In the genomic region with DNA sequence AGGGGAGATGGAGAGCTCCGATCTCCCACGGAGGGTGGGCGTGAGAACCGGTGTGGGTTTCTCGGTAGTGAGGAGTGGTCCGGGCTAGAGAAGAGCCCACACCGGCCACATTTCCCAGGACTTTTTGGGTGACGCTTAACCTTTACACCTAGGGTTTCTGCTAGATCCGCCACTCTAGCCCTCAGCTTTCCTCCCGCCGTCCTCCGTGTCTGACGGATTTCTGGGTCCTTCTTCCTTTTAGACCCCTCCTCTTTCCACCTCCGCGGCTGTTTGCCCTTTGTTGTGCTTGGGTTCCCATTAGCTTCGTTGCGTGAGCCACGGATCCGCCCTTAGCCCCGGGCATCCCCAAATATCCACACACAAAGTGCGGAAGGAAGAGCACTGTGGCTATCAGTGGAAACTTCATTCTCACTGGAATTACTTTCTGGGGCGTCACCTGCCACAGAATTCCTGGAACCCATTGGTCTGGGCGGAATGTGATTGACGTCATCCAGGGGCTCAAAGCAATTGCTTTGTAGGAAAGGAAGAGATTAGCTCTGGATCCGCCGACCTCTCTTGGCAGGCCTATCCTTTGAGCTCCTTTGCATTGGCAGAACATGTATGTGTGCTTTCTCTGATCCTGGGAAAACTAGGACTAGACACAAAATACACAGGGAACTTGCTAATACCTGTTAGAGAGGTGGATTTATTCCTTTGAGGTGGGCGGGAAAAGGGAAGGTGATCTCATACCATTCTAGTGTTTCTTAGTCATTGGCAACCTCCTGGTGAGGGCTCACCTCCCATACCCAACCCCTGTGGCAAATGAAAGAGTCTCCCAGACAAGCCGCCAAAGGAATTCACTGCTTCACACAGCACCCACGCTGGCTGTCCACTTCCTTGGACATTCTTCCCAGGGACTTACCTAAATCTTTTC, we compare ENCODE assay signal across 8 cellular contexts. TPM values are rescaled to one million over a fixed set of nuclear protein-coding genes. Genes with fewer than 3 reads are reported as not detected.
DNase-seq lines count a peak whose midpoint lies in the region; ATAC-seq, FAIRE-seq and TF ChIP-seq lines count a peak whose summit lies in the region.

No MANE protein-coding gene starts in this region.

- H3K9me3 ChIP-seq in HepG2 (ENCODE audit: low read length): no peaks in the 10 kb centered on the region

- H3K4me3 ChIP-seq in Jurkat, Clone E6-1 (ENCODE audit: low read length): peak overlapping the region; percentile 94
- H3K4me3 ChIP-seq in HepG2 (replicated peaks in 1 of 3; ENCODE audit: insufficient read depth in 1 of 3, low read depth in 2 of 3, low read length in 3 of 3): peak overlapping the region; percentile 85 to 94 (median 92)

- TF ChIP-seq CTCF in HepG2 (CRISPR knock-in tag; IDR thresholded peaks at IDR 0.05): no peak

- DNase-seq in EL: peak; percentile 95
- DNase-seq in Jurkat, Clone E6-1 (ENCODE audit: low read depth, low spot score): no peak
- peak; percentile 84 for DNase-seq in dedifferentiated amniotic fluid mesenchymal stem cell (ENCODE audit: extremely low spot score)
- DNase-seq in HepG2 (ENCODE audit: low spot score): peak; percentile 82
- peak; percentile 40 for DNase-seq in stimulated activated naive CD8-positive, alpha-beta T cell treated with anti-CD3 and anti-CD28 coated beads, Interleukin-15, Interleukin-2, amounts not matched to agents 100 U/mL and 50 U/mL, for 24 hours
- no peak for DNase-seq in GM19240 (ENCODE audit: insufficient read length, low spot score)

- H3K4me2 ChIP-seq in HepG2 (ENCODE audit: low read depth, low read length): peak overlapping the region; percentile 80

- H2AFZ ChIP-seq in HepG2 (ENCODE audit: low read length): no peak overlapping the region

- H4K20me1 ChIP-seq in HepG2 (ENCODE audit: insufficient read depth, low read length): no peaks in the 10 kb centered on the region; the same call in 1 of the 2 replicates

- TF ChIP-seq EP300 in HepG2 (IDR thresholded peaks at IDR 0.05; ENCODE audit: low read depth in 2 of 2, low read length in 2 of 2) (no peak), HepG2 (CRISPR knock-in tag; IDR thresholded peaks at IDR 0.05; ENCODE audit: borderline replicate concordance) (no peak)

- H3K79me2 ChIP-seq in HepG2 (ENCODE audit: insufficient read depth, low read length): peaks cover 55% of the 10 kb centered on the region

- POLR2A ChIA-PET in HepG2 (lab: Yijun Ruan, JAX): interaction anchor here (1.0 to 2.5 kb wide), 18 partner anchors 9 to 615 kb away, joined by 3 to 68 read pairs (median 6); a partner anchor contains a TSS

- WGBS in HepG2 (ENCODE audit: low lambda C conversion rate): 8% methylated on average over 26 of the region's 29 CpGs

- peaks cover 46% of the 10 kb centered on the region for H3K4me1 ChIP-seq in HepG2 (ENCODE audit: insufficient read depth, low read length)

- CTCF ChIA-PET in HepG2 (lab: Yijun Ruan, JAX; ENCODE audit: low intra/inter-chr PET ratio, low total read pairs): no interaction called here

- TSS peak; percentile 73 for BruUV-seq in HepG2 (replicated peaks; lab: Mats Ljungman, UMichigan)

- intact Hi-C loops in HepG2 (cut with micrococcal nuclease; ENCODE audit: unreplicated experiment): loop anchor here (1.0 kb wide), 1 partner anchor 34 kb away; a partner anchor contains a TSS

- H3K36me3 ChIP-seq in HepG2 (replicated peaks in 1 of 2; ENCODE audit: control insufficient read depth in 1 of 2, insufficient read depth in 2 of 2, low read length in 2 of 2): peaks cover 8 to 18% of the 10 kb centered on the region in 2 experiments; a peak in 4 of 5 replicates

- peak; percentile 58 for ATAC-seq in SK-N-SH treated with all-trans-retinoic acid at 6 μM for 48 hours
- ATAC-seq in HepG2: peak; percentile 36
- no peak for ATAC-seq in stimulated activated naive CD8-positive, alpha-beta T cell treated with anti-CD3 and anti-CD28 coated beads, Interleukin-15, Interleukin-2, amounts not matched to agents 100 U/mL and 50 U/mL, for 24 hours
- no peak for ATAC-seq in HG02870 (IDR thresholded peaks at IDR 0.05; ENCODE audit: unreplicated experiment)

- H3K27ac ChIP-seq in HepG2 (ENCODE audit: extremely low read length, insufficient read depth, low read length): peak overlapping the region; percentile 72

- in situ Hi-C loops in HepG2 (cut with HindIII; ENCODE audit: extremely low pct_ligation_motif_present, low pct_unique_long_range_greater_than_20kb): no loop called here

- no peak for TF ChIP-seq RAD21 in HepG2 (CRISPR knock-in tag; IDR thresholded peaks at IDR 0.05)

- H3K9ac ChIP-seq in HepG2 (ENCODE audit: insufficient read depth, low read depth, low read length): peak overlapping the region; percentile 89

- peak; percentile 37 for FAIRE-seq in HepG2 (lab: Jason Lieb, UNC)

- no peaks in the 10 kb centered on the region; a peak in 1 of 5 replicates for H3K27me3 ChIP-seq in HepG2 (ENCODE audit: control insufficient read depth in 1 of 2, insufficient read depth in 2 of 2, low read length in 2 of 2)

- TF ChIP-seq POLR2A in HepG2 (IDR thresholded peaks at IDR 0.05; ENCODE audit: insufficient read depth in 1 of 2, low read depth in 2 of 2, low read length in 2 of 2): peak in 1 of 2 experiments; percentile 45; a peak in 1 of 4 replicates

RNA-seq across cellular contexts. Expression of a gene that starts 0.7 kb away (rescaled TPM):
- 16.3 TPM for polyA plus RNA-seq in Jurkat, Clone E6-1 (2012; ENCODE audit: insufficient read depth, insufficient read length)
- 17.5 and 18.7 TPM in 2 replicates for total RNA-seq in HepG2 (2016; rRNA removed; fragmentation: Illumina TruSeq; extraction: Trizol)
- 3.0 and 3.3 TPM in 2 replicates for total RNA-seq in HepG2 (2016; cell fraction: cytosol; rRNA removed; fragmentation: Illumina TruSeq; extraction: Trizol; ENCODE audit: low read depth)
- total RNA-seq in HepG2 (2016; cell fraction: insoluble cytoplasmic fraction; rRNA removed; fragmentation: Illumina TruSeq; extraction: Trizol): 17.6 and 18.0 TPM in 2 replicates
- total RNA-seq in HepG2 (2016; cell fraction: membrane; rRNA removed; fragmentation: Illumina TruSeq; extraction: Trizol): 10.3 and 13.6 TPM in 2 replicates
- 10.7 and 12.2 TPM in 2 replicates for total RNA-seq in HepG2 (2016; cell fraction: nucleus; rRNA removed; fragmentation: Illumina TruSeq; extraction: Trizol)
- 40.6 and 42.8 TPM in 2 replicates for polyA plus RNA-seq in HepG2 (2011; rRNA removed)
- polyA plus RNA-seq in HepG2 (2011; cell fraction: cytosol; rRNA removed): 26.7 and 28.6 TPM in 2 replicates
- 42.5 and 48.1 TPM in 2 replicates for polyA plus RNA-seq in HepG2 (2011; cell fraction: nucleus; rRNA removed)
- polyA plus RNA-seq in HepG2 (2012): 16.3 and 24.4 TPM in 2 replicates
- 3.2 and 5.3 TPM in 2 replicates for polyA plus RNA-seq in HepG2 (2016; cell fraction: cytosol; fragmentation: Illumina TruSeq; extraction: Trizol; ENCODE audit: low read depth)
- 18.4 and 21.2 TPM in 2 replicates for polyA plus RNA-seq in HepG2 (2016; cell fraction: insoluble cytoplasmic fraction; fragmentation: Illumina TruSeq; extraction: Trizol; ENCODE audit: low read depth)
- 8.2 and 8.8 TPM in 2 replicates for polyA plus RNA-seq in HepG2 (2016; cell fraction: membrane; fragmentation: Illumina TruSeq; extraction: Trizol; ENCODE audit: low read depth)
- polyA plus RNA-seq in HepG2 (2016; cell fraction: nucleus; fragmentation: Illumina TruSeq; extraction: Trizol; ENCODE audit: insufficient read depth, low read depth): 17.9 and 19.3 TPM in 2 replicates
- 67.1 and 165 TPM in 2 replicates for polyA minus RNA-seq in HepG2 (2011; rRNA and poly(A)+ RNA removed; ENCODE audit: low replicate concordance)
- polyA minus RNA-seq in HepG2 (2011; cell fraction: cytosol; rRNA and poly(A)+ RNA removed): 30.3 and 32.2 TPM in 2 replicates
- polyA minus RNA-seq in HepG2 (2011; cell fraction: nucleus; rRNA and poly(A)+ RNA removed): 20.6 and 26.7 TPM in 2 replicates

RNA-seq across cellular contexts. Expression of a gene that starts 0.9 kb away (rescaled TPM):
- polyA plus RNA-seq in Jurkat, Clone E6-1 (2012; ENCODE audit: insufficient read depth, insufficient read length): 18.7 TPM
- total RNA-seq in HepG2 (2016; rRNA removed; fragmentation: Illumina TruSeq; extraction: Trizol): 23.4 and 28.0 TPM in 2 replicates
- total RNA-seq in HepG2 (2016; cell fraction: cytosol; rRNA removed; fragmentation: Illumina TruSeq; extraction: Trizol; ENCODE audit: low read depth): 49.6 and 59.0 TPM in 2 replicates
- total RNA-seq in HepG2 (2016; cell fraction: insoluble cytoplasmic fraction; rRNA removed; fragmentation: Illumina TruSeq; extraction: Trizol): 22.8 and 29.8 TPM in 2 replicates
- 51.8 and 54.0 TPM in 2 replicates for total RNA-seq in HepG2 (2016; cell fraction: membrane; rRNA removed; fragmentation: Illumina TruSeq; extraction: Trizol)
- total RNA-seq in HepG2 (2016; cell fraction: nucleus; rRNA removed; fragmentation: Illumina TruSeq; extraction: Trizol): 22.4 and 24.3 TPM in 2 replicates
- 33.9 and 37.8 TPM in 2 replicates for polyA plus RNA-seq in HepG2 (2011; rRNA removed)
- polyA plus RNA-seq in HepG2 (2011; cell fraction: cytosol; rRNA removed): 23.5 and 23.7 TPM in 2 replicates
- polyA plus RNA-seq in HepG2 (2011; cell fraction: nucleus; rRNA removed): 39.0 and 42.0 TPM in 2 replicates
- polyA plus RNA-seq in HepG2 (2012): 22.5 and 25.6 TPM in 2 replicates
- 50.1 and 61.3 TPM in 2 replicates for polyA plus RNA-seq in HepG2 (2016; cell fraction: cytosol; fragmentation: Illumina TruSeq; extraction: Trizol; ENCODE audit: low read depth)
- polyA plus RNA-seq in HepG2 (2016; cell fraction: insoluble cytoplasmic fraction; fragmentation: Illumina TruSeq; extraction: Trizol; ENCODE audit: low read depth): 21.7 and 23.6 TPM in 2 replicates
- polyA plus RNA-seq in HepG2 (2016; cell fraction: membrane; fragmentation: Illumina TruSeq; extraction: Trizol; ENCODE audit: low read depth): 44.5 and 49.9 TPM in 2 replicates
- 39.5 and 42.9 TPM in 2 replicates for polyA plus RNA-seq in HepG2 (2016; cell fraction: nucleus; fragmentation: Illumina TruSeq; extraction: Trizol; ENCODE audit: insufficient read depth, low read depth)
- polyA minus RNA-seq in HepG2 (2011; rRNA and poly(A)+ RNA removed; ENCODE audit: low replicate concordance): 13.0 and 13.9 TPM in 2 replicates
- polyA minus RNA-seq in HepG2 (2011; cell fraction: cytosol; rRNA and poly(A)+ RNA removed): 5.7 and 7.1 TPM in 2 replicates
- polyA minus RNA-seq in HepG2 (2011; cell fraction: nucleus; rRNA and poly(A)+ RNA removed): 14.9 and 18.4 TPM in 2 replicates

RNA-seq across cellular contexts. Expression of a gene that starts 17.2 kb away (rescaled TPM):
- polyA plus RNA-seq in Jurkat, Clone E6-1 (2012; ENCODE audit: insufficient read depth, insufficient read length): 109 TPM
- total RNA-seq in HepG2 (2016; rRNA removed; fragmentation: Illumina TruSeq; extraction: Trizol): 111 and 137 TPM in 2 replicates
- total RNA-seq in HepG2 (2016; cell fraction: cytosol; rRNA removed; fragmentation: Illumina TruSeq; extraction: Trizol; ENCODE audit: low read depth): 41.1 and 45.0 TPM in 2 replicates
- 112 and 128 TPM in 2 replicates for total RNA-seq in HepG2 (2016; cell fraction: insoluble cytoplasmic fraction; rRNA removed; fragmentation: Illumina TruSeq; extraction: Trizol)
- 135 and 146 TPM in 2 replicates for total RNA-seq in HepG2 (2016; cell fraction: membrane; rRNA removed; fragmentation: Illumina TruSeq; extraction: Trizol)
- total RNA-seq in HepG2 (2016; cell fraction: nucleus; rRNA removed; fragmentation: Illumina TruSeq; extraction: Trizol): 77.2 and 97.2 TPM in 2 replicates
- 51.5 and 69.6 TPM in 2 replicates for polyA plus RNA-seq in HepG2 (2011; rRNA removed)
- 33.3 and 54.1 TPM in 2 replicates for polyA plus RNA-seq in HepG2 (2011; cell fraction: cytosol; rRNA removed)
- polyA plus RNA-seq in HepG2 (2011; cell fraction: nucleus; rRNA removed): 8.5 and 10.8 TPM in 2 replicates
- polyA plus RNA-seq in HepG2 (2012): 77.6 and 101 TPM in 2 replicates
- 47.9 and 49.9 TPM in 2 replicates for polyA plus RNA-seq in HepG2 (2016; cell fraction: cytosol; fragmentation: Illumina TruSeq; extraction: Trizol; ENCODE audit: low read depth)
- polyA plus RNA-seq in HepG2 (2016; cell fraction: insoluble cytoplasmic fraction; fragmentation: Illumina TruSeq; extraction: Trizol; ENCODE audit: low read depth): 138 and 141 TPM in 2 replicates
- polyA plus RNA-seq in HepG2 (2016; cell fraction: membrane; fragmentation: Illumina TruSeq; extraction: Trizol; ENCODE audit: low read depth): 128 and 149 TPM in 2 replicates
- polyA plus RNA-seq in HepG2 (2016; cell fraction: nucleus; fragmentation: Illumina TruSeq; extraction: Trizol; ENCODE audit: insufficient read depth, low read depth): 144 and 149 TPM in 2 replicates
- 95.5 and 159 TPM in 2 replicates for polyA minus RNA-seq in HepG2 (2011; rRNA and poly(A)+ RNA removed; ENCODE audit: low replicate concordance)
- 39.8 and 45.1 TPM in 2 replicates for polyA minus RNA-seq in HepG2 (2011; cell fraction: cytosol; rRNA and poly(A)+ RNA removed)
- 13.3 and 17.7 TPM in 2 replicates for polyA minus RNA-seq in HepG2 (2011; cell fraction: nucleus; rRNA and poly(A)+ RNA removed)

RNA-seq across cellular contexts. Expression of a gene that starts 21.1 kb away (rescaled TPM):
- 112 TPM for polyA plus RNA-seq in Jurkat, Clone E6-1 (2012; ENCODE audit: insufficient read depth, insufficient read length)
- total RNA-seq in HepG2 (2016; rRNA removed; fragmentation: Illumina TruSeq; extraction: Trizol): 114 and 127 TPM in 2 replicates
- 63.3 and 67.3 TPM in 2 replicates for total RNA-seq in HepG2 (2016; cell fraction: cytosol; rRNA removed; fragmentation: Illumina TruSeq; extraction: Trizol; ENCODE audit: low read depth)
- total RNA-seq in HepG2 (2016; cell fraction: insoluble cytoplasmic fraction; rRNA removed; fragmentation: Illumina TruSeq; extraction: Trizol): 112 and 115 TPM in 2 replicates
- total RNA-seq in HepG2 (2016; cell fraction: membrane; rRNA removed; fragmentation: Illumina TruSeq; extraction: Trizol): 118 and 133 TPM in 2 replicates
- total RNA-seq in HepG2 (2016; cell fraction: nucleus; rRNA removed; fragmentation: Illumina TruSeq; extraction: Trizol): 47.1 and 53.4 TPM in 2 replicates
- 85.9 and 86.0 TPM in 2 replicates for polyA plus RNA-seq in HepG2 (2011; rRNA removed)
- 82.5 and 91.5 TPM in 2 replicates for polyA plus RNA-seq in HepG2 (2011; cell fraction: cytosol; rRNA removed)
- 40.8 and 49.4 TPM in 2 replicates for polyA plus RNA-seq in HepG2 (2011; cell fraction: nucleus; rRNA removed)
- 60.2 and 73.0 TPM in 2 replicates for polyA plus RNA-seq in HepG2 (2012)
- polyA plus RNA-seq in HepG2 (2016; cell fraction: cytosol; fragmentation: Illumina TruSeq; extraction: Trizol; ENCODE audit: low read depth): 78.3 and 93.1 TPM in 2 replicates
- 128 and 147 TPM in 2 replicates for polyA plus RNA-seq in HepG2 (2016; cell fraction: insoluble cytoplasmic fraction; fragmentation: Illumina TruSeq; extraction: Trizol; ENCODE audit: low read depth)
- 120 and 126 TPM in 2 replicates for polyA plus RNA-seq in HepG2 (2016; cell fraction: membrane; fragmentation: Illumina TruSeq; extraction: Trizol; ENCODE audit: low read depth)
- polyA plus RNA-seq in HepG2 (2016; cell fraction: nucleus; fragmentation: Illumina TruSeq; extraction: Trizol; ENCODE audit: insufficient read depth, low read depth): 79.9 and 84.9 TPM in 2 replicates
- polyA minus RNA-seq in HepG2 (2011; rRNA and poly(A)+ RNA removed; ENCODE audit: low replicate concordance): 108 and 190 TPM in 2 replicates
- 42.1 and 47.7 TPM in 2 replicates for polyA minus RNA-seq in HepG2 (2011; cell fraction: cytosol; rRNA and poly(A)+ RNA removed)
- polyA minus RNA-seq in HepG2 (2011; cell fraction: nucleus; rRNA and poly(A)+ RNA removed): 22.0 and 26.2 TPM in 2 replicates

RNA-seq across cellular contexts. Expression of a gene that starts 28.8 kb away (rescaled TPM):
- not detected for polyA plus RNA-seq in Jurkat, Clone E6-1 (2012; ENCODE audit: insufficient read depth, insufficient read length)
- not detected in 2 replicates for total RNA-seq in HepG2 (2016; rRNA removed; fragmentation: Illumina TruSeq; extraction: Trizol)
- total RNA-seq in HepG2 (2016; cell fraction: cytosol; rRNA removed; fragmentation: Illumina TruSeq; extraction: Trizol; ENCODE audit: low read depth): not detected in 2 replicates
- total RNA-seq in HepG2 (2016; cell fraction: insoluble cytoplasmic fraction; rRNA removed; fragmentation: Illumina TruSeq; extraction: Trizol): not detected in 2 replicates
- not detected in 2 replicates for total RNA-seq in HepG2 (2016; cell fraction: membrane; rRNA removed; fragmentation: Illumina TruSeq; extraction: Trizol)
- total RNA-seq in HepG2 (2016; cell fraction: nucleus; rRNA removed; fragmentation: Illumina TruSeq; extraction: Trizol): not detected in 2 replicates
- not detected in 2 replicates for polyA plus RNA-seq in HepG2 (2011; rRNA removed)
- not detected in 2 replicates for polyA plus RNA-seq in HepG2 (2011; cell fraction: cytosol; rRNA removed)
- 0.43 TPM in 1 of 2 replicates, not detected in the other for polyA plus RNA-seq in HepG2 (2011; cell fraction: nucleus; rRNA removed)
- not detected in 2 replicates for polyA plus RNA-seq in HepG2 (2012)
- polyA plus RNA-seq in HepG2 (2016; cell fraction: cytosol; fragmentation: Illumina TruSeq; extraction: Trizol; ENCODE audit: low read depth): not detected in 2 replicates
- not detected in 2 replicates for polyA plus RNA-seq in HepG2 (2016; cell fraction: insoluble cytoplasmic fraction; fragmentation: Illumina TruSeq; extraction: Trizol; ENCODE audit: low read depth)
- polyA plus RNA-seq in HepG2 (2016; cell fraction: membrane; fragmentation: Illumina TruSeq; extraction: Trizol; ENCODE audit: low read depth): not detected in 2 replicates
- polyA plus RNA-seq in HepG2 (2016; cell fraction: nucleus; fragmentation: Illumina TruSeq; extraction: Trizol; ENCODE audit: insufficient read depth, low read depth): not detected in 2 replicates
- polyA minus RNA-seq in HepG2 (2011; rRNA and poly(A)+ RNA removed; ENCODE audit: low replicate concordance): 0.34 TPM in 1 of 2 replicates, not detected in the other
- polyA minus RNA-seq in HepG2 (2011; cell fraction: cytosol; rRNA and poly(A)+ RNA removed): not detected in 2 replicates
- not detected in 2 replicates for polyA minus RNA-seq in HepG2 (2011; cell fraction: nucleus; rRNA and poly(A)+ RNA removed)

Comparison
In these comparisons a context has a peak if more than half of its experiments do, and no peak if none do; other contexts are left out.
1. DNase-seq: peak in EL (single experiment), dedifferentiated amniotic fluid mesenchymal stem cell (single experiment), HepG2 (single experiment) and stimulated activated naive CD8-positive, alpha-beta T cell treated with anti-CD3 and anti-CD28 coated beads, Interleukin-15, Interleukin-2, amounts not matched to agents 100 U/mL and 50 U/mL, for 24 hours (single experiment); none in Jurkat, Clone E6-1 (single experiment) and GM19240 (single experiment).
2. ATAC-seq: peak in SK-N-SH treated with all-trans-retinoic acid at 6 μM for 48 hours (single experiment) and HepG2 (single experiment); none in stimulated activated naive CD8-positive, alpha-beta T cell treated with anti-CD3 and anti-CD28 coated beads, Interleukin-15, Interleukin-2, amounts not matched to agents 100 U/mL and 50 U/mL, for 24 hours (single experiment) and HG02870 (single experiment).